Comparison of ENCODE assay signal across 17 cellular contexts in genomic region chr22:38127869-38128268, GRCh38. TPM values are rescaled to one million over a fixed set of nuclear protein-coding genes. Genes with fewer than 3 reads are reported as not detected.
DNase-seq lines count a peak whose midpoint lies in the region; ATAC-seq, FAIRE-seq and TF ChIP-seq lines count a peak whose summit lies in the region.
"Had no signal": no experiment of that assay in that cellular context is flagged by ENCODE, and none has a peak within 500 bp of the region (broad histone marks: within the 10 kb centered on the region; RNA-seq: fewer than 3 reads in every experiment).

No MANE protein-coding gene starts in this region.

- H3K27me3 ChIP-seq in HUES6 (ENCODE audit: control insufficient read depth, insufficient read depth, low read length) (no peaks in the 10 kb centered on the region), WERI-Rb-1 (ENCODE audit: insufficient read depth, low read depth, severe bottlenecking) (no peaks in the 10 kb centered on the region), aorta (ENCODE audit: control insufficient read depth in 1 of 2, insufficient read depth in 2 of 2, low read length in 1 of 2) (no peaks in the 10 kb centered on the region), foreskin keratinocyte (no peaks in the 10 kb centered on the region)

- peaks cover 10% of the 10 kb centered on the region; the same call in 1 of the 2 replicates for H3K36me3 Mint-ChIP-seq in HFFc6 (ENCODE audit: low read depth)

- ATAC-seq in aorta (ENCODE audit: low FRiP score) (no peak), foreskin keratinocyte (no peak)
- ATAC-seq: A549, GM12878, GM23338 had no signal

- H3K27ac ChIP-seq in HUES6 (ENCODE audit: low read depth, low read length), result no peak overlapping the region
- H3K27ac ChIP-seq in WERI-Rb-1, result peak overlapping the region; percentile 74
- H3K27ac ChIP-seq in aorta (ENCODE audit: low read depth in 1 of 2, low read length in 2 of 2), result no peak overlapping the region
- no peak overlapping the region for H3K27ac ChIP-seq in foreskin keratinocyte
- H3K27ac ChIP-seq: A549 had no signal

- no peak overlapping the region for H3K4me3 ChIP-seq in HUES6 (ENCODE audit: low read depth, low read length)
- no peak overlapping the region for H3K4me3 ChIP-seq in WERI-Rb-1 (ENCODE audit: low read depth, low read length)
- H3K4me3 ChIP-seq in aorta (ENCODE audit: low read length in 2 of 2), result no peak overlapping the region
- H3K4me3 ChIP-seq: A549, GM12878, GM23338 had no signal

- no peaks in the 10 kb centered on the region for H3K9me3 Mint-ChIP-seq in HFFc6
- H3K9me3 Mint-ChIP-seq: CD4-positive, CD25-positive, alpha-beta regulatory T cell; GM23338; H9 had no signal

- intact Hi-C loops in aorta (cut with DNase I), result no loop called here

- peaks cover 6% of the 10 kb centered on the region for H3K4me1 Mint-ChIP-seq in HFFc6 (ENCODE audit: low read depth)
- H3K4me1 Mint-ChIP-seq: CD4-positive, CD25-positive, alpha-beta regulatory T cell had no signal

- H3K9me3 ChIP-seq in HUES6 (ENCODE audit: control insufficient read depth, insufficient read depth, low read depth, low read length), result no peaks in the 10 kb centered on the region
- H3K9me3 ChIP-seq in WERI-Rb-1 (ENCODE audit: severe bottlenecking), result no peaks in the 10 kb centered on the region
- H3K9me3 ChIP-seq in aorta (ENCODE audit: control insufficient read depth, low read length), result no peaks in the 10 kb centered on the region
- H3K9me3 ChIP-seq: A549 had no signal

- WGBS in aorta, 2 donors, result 96% methylated on average over 9 of the region's 9 CpGs

- H3K27ac Mint-ChIP-seq in HFFc6, result no peak overlapping the region
- H3K27ac Mint-ChIP-seq: CD4-positive, CD25-positive, alpha-beta regulatory T cell; GM23338 had no signal

- peaks cover 26% of the 10 kb centered on the region for H3K36me3 ChIP-seq in HUES6 (ENCODE audit: control insufficient read depth, insufficient read depth, low read length)
- H3K36me3 ChIP-seq in WERI-Rb-1, result peaks cover 15% of the 10 kb centered on the region
- no peaks in the 10 kb centered on the region for H3K36me3 ChIP-seq in aorta (ENCODE audit: control insufficient read depth in 1 of 2, insufficient read depth in 2 of 2, low read length in 1 of 2)

- H3K27me3 Mint-ChIP-seq in HFFc6 (ENCODE audit: insufficient read depth), result no peaks in the 10 kb centered on the region; the same call in 1 of the 2 replicates
- H3K27me3 Mint-ChIP-seq: CD4-positive, CD25-positive, alpha-beta regulatory T cell had no signal

- TF ChIP-seq CTCF in WERI-Rb-1 (IDR thresholded peaks at IDR 0.05; ENCODE audit: low read depth, low read length), result no peak
- TF ChIP-seq CTCF in foreskin keratinocyte (conservative IDR thresholded peaks at IDR 0.05), result no peak
- no peak for TF ChIP-seq CTCF in HFFc6 (IDR thresholded peaks at IDR 0.05)

- H3K4me3 Mint-ChIP-seq in HFFc6, result no peak overlapping the region
- H3K4me3 Mint-ChIP-seq: CD4-positive, CD25-positive, alpha-beta regulatory T cell; GM23338; H9 had no signal

- FAIRE-seq in RCC 7860 (lab: Jason Lieb, UNC), result no peak
- FAIRE-seq: A549, GM12878, GM18507, HTR-8/SVneo had no signal

- DNase-seq in WERI-Rb-1 (no peak), left kidney (ENCODE audit: low read depth, low spot score) (peak; percentile 41), aorta (peak; percentile 48 to 61), foreskin keratinocyte (no peak), HFFc6 (no peak), RCC 7860 (ENCODE audit: low spot score) (no peak)
- DNase-seq: CD4-positive, CD25-positive, alpha-beta regulatory T cell; DMS79; H9; KBM-7 had no signal

- peak overlapping the region; percentile 0 for H3K9ac ChIP-seq in HUES6 (ENCODE audit: low read length)

- no peaks in the 10 kb centered on the region for H3K4me1 ChIP-seq in HUES6 (ENCODE audit: control insufficient read depth, insufficient read depth, low read length)
- H3K4me1 ChIP-seq in aorta (ENCODE audit: control insufficient read depth in 1 of 2, insufficient read depth in 2 of 2, low read length in 2 of 2), result no peaks in the 10 kb centered on the region
- peaks cover 5% of the 10 kb centered on the region for H3K4me1 ChIP-seq in foreskin keratinocyte
- H3K4me1 ChIP-seq: A549 had no signal

RNA-seq across cellular contexts. Expression of gene BAIAP2L2, which starts 17.4 kb away (rescaled TPM):
- total RNA-seq in aorta (under 1 TPM; 0.26 to 0.48 TPM), foreskin keratinocyte (3.1 and 4.0 TPM in 2 replicates)
- polyA plus RNA-seq in aorta (10 to 100 TPM in 1 of 2 donors, 1 to 10 TPM in 1; 2.3 to 11.9 TPM), foreskin keratinocyte (4.2 and 5.0 TPM in 2 replicates)
- under 1 TPM in 1 of 6 experiments, not detected in 5; 0.08 TPM for total RNA-seq in HFFc6 (2021; fragmentation: NEBNext Ultra II Directional; extraction: Animal tissue kit (Norgen Biotek cat#: 25700))
- polyA plus RNA-seq: CD4-positive, CD25-positive, alpha-beta regulatory T cell had no signal

RNA-seq across cellular contexts. Expression of gene SLC16A8, which starts 43.9 kb away (rescaled TPM):
- total RNA-seq in aorta (under 1 TPM in 1 of 2 donors, not detected in 1; 0.81 TPM), foreskin keratinocyte (0.24 TPM in 1 of 2 replicates, not detected in the other)
- polyA plus RNA-seq in aorta (under 1 TPM; 0.25 to 0.72 TPM), foreskin keratinocyte (0.04 and 0.24 TPM in 2 replicates)
- not detected for total RNA-seq in HFFc6 (2021; fragmentation: NEBNext Ultra II Directional; extraction: Animal tissue kit (Norgen Biotek cat#: 25700))
- total RNA-seq: CD4-positive, CD25-positive, alpha-beta regulatory T cell; G401; GM12878 had no signal
- polyA plus RNA-seq: A549; CD4-positive, CD25-positive, alpha-beta regulatory T cell; GM12878 had no signal

RNA-seq across cellular contexts. Expression of gene PLA2G6, which starts 53.8 kb away (rescaled TPM):
- total RNA-seq in aorta, result 10 to 100 TPM; 25.0 to 25.8 TPM
- 10 to 100 TPM in 1 of 2 donors, 1 to 10 TPM in 1; 8.8 to 74.1 TPM for polyA plus RNA-seq in aorta
- 3.4 and 4.6 TPM in 2 replicates for total RNA-seq in foreskin keratinocyte
- polyA plus RNA-seq in foreskin keratinocyte, result 2.4 and 2.5 TPM in 2 replicates
- total RNA-seq in HFFc6 (2021; fragmentation: NEBNext Ultra II Directional; extraction: Animal tissue kit (Norgen Biotek cat#: 25700)), result 1 to 10 TPM; 4.1 to 6.6 (median 5.3) TPM

Comparison
In these comparisons a context has a peak if more than half of its experiments do, and no peak if none do; other contexts are left out.
1. DNase-seq: peak in left kidney (single experiment) and aorta (2 of 2); none in WERI-Rb-1 (single experiment), foreskin keratinocyte (0 of 2), HFFc6 (single experiment) and RCC 7860 (single experiment).